Comparison of ENCODE assay signal across 8 cellular contexts in genomic region chr22:23862103-23862502, GRCh38. TPM values are rescaled to one million over a fixed set of nuclear protein-coding genes. Genes with fewer than 3 reads are reported as not detected.
DNase-seq lines count a peak whose midpoint lies in the region; ATAC-seq and TF ChIP-seq lines count a peak whose summit lies in the region.

No MANE protein-coding gene starts in this region.

- H3K4me1 Mint-ChIP-seq in HFFc6 (ENCODE audit: low read depth) (peaks cover 13% of the 10 kb centered on the region), brain (peaks cover 18% of the 10 kb centered on the region), nephron progenitor cell (peaks cover 24% of the 10 kb centered on the region)

- H3K36me3 Mint-ChIP-seq in HFFc6 (ENCODE audit: low read depth) (0 out of 2 replicates have a peak, but pooled peaks cover 4% of the 10 kb centered on the region), brain (peaks cover 23% of the 10 kb centered on the region), nephron progenitor cell (ENCODE audit: low read depth) (peaks cover 18% of the 10 kb centered on the region)

- ATAC-seq in GM18511 (IDR thresholded peaks at IDR 0.05; ENCODE audit: unreplicated experiment): no peak
- ATAC-seq in HG03439 (IDR thresholded peaks at IDR 0.05; ENCODE audit: unreplicated experiment): no peak

- H3K4me3 Mint-ChIP-seq in HFFc6 (no peak overlapping the region), brain (peak overlapping the region in 2 of 5 experiments; percentile 35 to 77), nephron progenitor cell (no peak overlapping the region)

- H3K27me3 Mint-ChIP-seq in HFFc6 (ENCODE audit: insufficient read depth) (no peaks in the 10 kb centered on the region), brain (peaks cover 4% of the 10 kb centered on the region), nephron progenitor cell (ENCODE audit: low read depth, poor library complexity) (no peaks in the 10 kb centered on the region)

- DNase-seq in DMS 273 (lab: John Stamatoyannopoulos, UW; ENCODE audit: unreplicated experiment) (peak; percentile 63), DMS 273 treated with DMSO at 0.1 percent for 48 hours (lab: John Stamatoyannopoulos, UW) (no peak), HFFc6 (peak; percentile 36), NOMO-1 treated with dmso at 0.1 percent for 144 hours (lab: John Stamatoyannopoulos, UW; ENCODE audit: unreplicated experiment) (peak; percentile 3), nephron progenitor cell (peak; percentile 36)

- H3K9me3 Mint-ChIP-seq in HFFc6 (no peaks in the 10 kb centered on the region), brain (peaks cover 0 to 6% (median 0%) of the 10 kb centered on the region in 5 experiments), nephron progenitor cell (no peaks in the 10 kb centered on the region)

- TF ChIP-seq CTCF in HFFc6 (IDR thresholded peaks at IDR 0.05): peak; percentile 79
- peak; percentile 42 to 59 for TF ChIP-seq CTCF in brain (conservative IDR thresholded peaks at IDR 0.05)
- peak; percentile 40 for TF ChIP-seq CTCF in nephron progenitor cell (IDR thresholded peaks at IDR 0.05)

- no peak overlapping the region for H3K27ac Mint-ChIP-seq in HFFc6
- peak overlapping the region in 2 of 5 experiments; percentile 49 to 56 for H3K27ac Mint-ChIP-seq in brain
- H3K27ac Mint-ChIP-seq in nephron progenitor cell: peak overlapping the region; percentile 22

RNA-seq across cellular contexts. Expression of gene SLC2A11, which starts 4.4 kb away (rescaled TPM):
- 10 to 100 TPM in 4 of 6 experiments, 1 to 10 TPM in 2; 8.9 to 13.2 (median 10.5) TPM for total RNA-seq in HFFc6 (2021; fragmentation: NEBNext Ultra II Directional; extraction: Animal tissue kit (Norgen Biotek cat#: 25700))
- 21.1 TPM for polyA plus RNA-seq in brain (ENCODE audit: insufficient read depth, low read depth, low replicate concordance)

RNA-seq across cellular contexts. Expression of gene DERL3, which starts 23.3 kb away (rescaled TPM):
- total RNA-seq in HFFc6 (2021; fragmentation: NEBNext Ultra II Directional; extraction: Animal tissue kit (Norgen Biotek cat#: 25700)): under 1 TPM; 0.21 to 0.88 (median 0.40) TPM
- 3.1 TPM for polyA plus RNA-seq in brain (ENCODE audit: insufficient read depth, low read depth, low replicate concordance)

RNA-seq across cellular contexts. Expression of gene MIF, which starts 32.1 kb away (rescaled TPM):
- total RNA-seq in HFFc6 (2021; fragmentation: NEBNext Ultra II Directional; extraction: Animal tissue kit (Norgen Biotek cat#: 25700)): 100 to 1,000 TPM; 625 to 741 (median 699) TPM
- polyA plus RNA-seq in brain (ENCODE audit: insufficient read depth, low read depth, low replicate concordance): 583 TPM
